ENCODE assay signal across 15 cellular contexts in genomic region chr6:91716361-91716760, GRCh38.
DNase-seq lines count a peak whose midpoint lies in the region; ATAC-seq and TF ChIP-seq lines count a peak whose summit lies in the region.
"Had no signal": no experiment of that assay in that cellular context is flagged by ENCODE, and none has a peak within 500 bp of the region (broad histone marks: within the 10 kb centered on the region; RNA-seq: fewer than 3 reads in every experiment).

No MANE protein-coding gene starts in this region.

- DNase-seq in SW480 (ENCODE audit: low spot score) (peak; percentile 9), astrocyte of the hippocampus (ENCODE audit: low read depth, low spot score) (peak; percentile 81), kidney tubule cell (ENCODE audit: low spot score) (peak; percentile 75), NCI-H69 (lab: John Stamatoyannopoulos, UW) (no peak), testis (no peak)
- DNase-seq: ACHN; BE2C; C1 segment of cervical spinal cord; CD4-positive, CD25-positive, alpha-beta regulatory T cell; CD8-positive, alpha-beta memory T cell; COR-L47; DMS 273 treated with DMSO at 0.1 percent for 48 hours; HCEC 1CT had no signal

- no peaks in the 10 kb centered on the region for H3K9me3 ChIP-seq in testis
- H3K9me3 ChIP-seq: BE2C had no signal

- no peak for TF ChIP-seq CTCF in testis (IDR thresholded peaks at IDR 0.05)

- no peak for TF ChIP-seq POLR2A in testis (IDR thresholded peaks at IDR 0.05)

- H3K4me1 ChIP-seq in testis, result no peaks in the 10 kb centered on the region
- H3K4me1 ChIP-seq: BE2C had no signal

- no peaks in the 10 kb centered on the region for H3K36me3 ChIP-seq in testis (ENCODE audit: low read depth, missing control alignments)
- H3K36me3 ChIP-seq: BE2C had no signal

- WGBS in testis, 2 donors, result 88 to 94% methylated on average over 3 of the region's 3 CpGs

- ATAC-seq in HG03097 (IDR thresholded peaks at IDR 0.05; ENCODE audit: low FRiP score, unreplicated experiment), result no peak
- ATAC-seq: GM23338 had no signal

- H3K27ac ChIP-seq in testis, result no peak overlapping the region

- H3K4me3 ChIP-seq in testis, result no peak overlapping the region
- H3K4me3 ChIP-seq: GM23338 had no signal

- no peaks in the 10 kb centered on the region for H3K27me3 ChIP-seq in testis
- H3K27me3 ChIP-seq: BE2C had no signal

- intact Hi-C loops in testis (cut with DNase I; ENCODE audit: low total_unique reads), result no loop called here

Comparison
In these comparisons a context has a peak if more than half of its experiments do, and no peak if none do; other contexts are left out.
1. DNase-seq: peak in SW480 (single experiment), astrocyte of the hippocampus (single experiment) and kidney tubule cell (single experiment); none in NCI-H69 (single experiment) and testis (single experiment).